In genomic region chr13:89490661-89491060, GRCh38 we compare ENCODE assay signal across 1 cellular context.
TF ChIP-seq lines count a peak whose summit lies in the region.

No MANE protein-coding gene starts in this region.

TF ChIP-seq in HepG2, 621 proteins besides CTCF, POLR2A, EP300 and RAD21 (continued from another document):
- TF ChIP-seq USF2 (IDR thresholded peaks at IDR 0.05; ENCODE audit: low read depth, low read length), result no peak
- no peak for TF ChIP-seq USF2 (CRISPR knock-in tag; IDR thresholded peaks at IDR 0.05; ENCODE audit: borderline replicate concordance)
- no peak for TF ChIP-seq ATF1 (CRISPR knock-in tag; IDR thresholded peaks at IDR 0.05)
- no peak for TF ChIP-seq BORCS8-MEF2B (CRISPR knock-in tag; IDR thresholded peaks at IDR 0.05)
- TF ChIP-seq MTA3 (CRISPR knock-in tag; IDR thresholded peaks at IDR 0.05), result no peak
- TF ChIP-seq ZNF556 (CRISPR knock-in tag; IDR thresholded peaks at IDR 0.05; ENCODE audit: borderline replicate concordance), result no peak
- no peak for TF ChIP-seq ATRX (CRISPR knock-in tag; IDR thresholded peaks at IDR 0.05; ENCODE audit: borderline replicate concordance)
- TF ChIP-seq ELF4 (CRISPR knock-in tag; IDR thresholded peaks at IDR 0.05; ENCODE audit: borderline replicate concordance), result no peak
TF ChIP-seq in HepG2: peak in this region for 0.
